Comparison of ENCODE assay signal across 10 cellular contexts in genomic region chr6:15481892-15482291, GRCh38.
DNase-seq lines count a peak whose midpoint lies in the region; ATAC-seq, FAIRE-seq and TF ChIP-seq lines count a peak whose summit lies in the region.
"Had no signal": no experiment of that assay in that cellular context is flagged by ENCODE, and none has a peak within 500 bp of the region (broad histone marks: within the 10 kb centered on the region; RNA-seq: fewer than 3 reads in every experiment).

No MANE protein-coding gene starts in this region.

- no peak overlapping the region for H3K4me3 ChIP-seq in CD8-positive, alpha-beta T cell (ENCODE audit: low read depth, low read length)
- no peak overlapping the region for H3K4me3 ChIP-seq in osteoblast (ENCODE audit: insufficient read depth, low read length)

- H3K4me2 ChIP-seq in osteoblast (ENCODE audit: insufficient read depth, low read length), result no peak overlapping the region

- H3K4me3 Mint-ChIP-seq in CD8-positive, alpha-beta T cell, result no peak overlapping the region
- H3K4me3 Mint-ChIP-seq in T-helper 2 cell treated with Interferon-gamma antibody and Interleukin-4, amounts not matched to agents 5 μg/mL and 100 μg/mL, for 36 hours, result peak overlapping the region; percentile 72
- H3K4me3 Mint-ChIP-seq: WTC11 had no signal

- TF ChIP-seq POLR2A in GM12891 (IDR thresholded peaks at IDR 0.05; ENCODE audit: low read depth, low read length), result no peak

- peaks cover 11% of the 10 kb centered on the region for H3K4me1 ChIP-seq in CD8-positive, alpha-beta T cell (ENCODE audit: insufficient read depth, low read length)
- peaks cover 19% of the 10 kb centered on the region for H3K4me1 ChIP-seq in osteoblast (ENCODE audit: insufficient read depth, low read length)

- peaks cover 59% of the 10 kb centered on the region for H3K4me1 Mint-ChIP-seq in CD8-positive, alpha-beta T cell (ENCODE audit: low read depth)
- H3K4me1 Mint-ChIP-seq in T-helper 2 cell treated with Interferon-gamma antibody and Interleukin-4, amounts not matched to agents 5 μg/mL and 100 μg/mL, for 36 hours (ENCODE audit: low read depth), result peaks cover 14% of the 10 kb centered on the region

- H3K36me3 ChIP-seq in CD8-positive, alpha-beta T cell (ENCODE audit: insufficient read depth, low read length), result no peaks in the 10 kb centered on the region
- H3K36me3 ChIP-seq in osteoblast (ENCODE audit: insufficient read depth, low read length), result no peaks in the 10 kb centered on the region

- H3K27ac Mint-ChIP-seq in CD8-positive, alpha-beta T cell, result no peak overlapping the region
- H3K27ac Mint-ChIP-seq in T-helper 2 cell treated with Interferon-gamma antibody and Interleukin-4, amounts not matched to agents 5 μg/mL and 100 μg/mL, for 36 hours, result no peak overlapping the region
- H3K27ac Mint-ChIP-seq: WTC11 had no signal

- no peaks in the 10 kb centered on the region for H3K9me3 Mint-ChIP-seq in CD8-positive, alpha-beta T cell
- no peaks in the 10 kb centered on the region for H3K9me3 Mint-ChIP-seq in T-helper 2 cell treated with Interferon-gamma antibody and Interleukin-4, amounts not matched to agents 5 μg/mL and 100 μg/mL, for 36 hours
- H3K9me3 Mint-ChIP-seq: WTC11 had no signal

- H3K27me3 Mint-ChIP-seq in CD8-positive, alpha-beta T cell (ENCODE audit: low read depth), result no peaks in the 10 kb centered on the region
- H3K27me3 Mint-ChIP-seq in T-helper 2 cell treated with Interferon-gamma antibody and Interleukin-4, amounts not matched to agents 5 μg/mL and 100 μg/mL, for 36 hours (ENCODE audit: low read depth), result no peaks in the 10 kb centered on the region

- CTCF ChIA-PET in CD8-positive, alpha-beta T cell (lab: Charles Lee), result interaction anchor here (0.7 to 1.6 kb wide), 3 partner anchors 13 to 134 kb away, joined by 3 to 4 read pairs (median 3); no protein-coding TSS in a partner anchor

- no peaks in the 10 kb centered on the region for H3K9me3 ChIP-seq in CD8-positive, alpha-beta T cell (ENCODE audit: low read length)
- no peaks in the 10 kb centered on the region for H3K9me3 ChIP-seq in osteoblast (ENCODE audit: low read depth, low read length)

- H3K27ac ChIP-seq in CD8-positive, alpha-beta T cell (ENCODE audit: low read depth, low read length), result no peak overlapping the region
- no peak overlapping the region for H3K27ac ChIP-seq in osteoblast (ENCODE audit: low read depth, low read length)

- ATAC-seq in CD8-positive, alpha-beta T cell, result peak; percentile 31
- ATAC-seq in HG02610 (IDR thresholded peaks at IDR 0.05; ENCODE audit: unreplicated experiment), result no peak
- no peak for ATAC-seq in GM21529 (IDR thresholded peaks at IDR 0.05; ENCODE audit: unreplicated experiment)
- ATAC-seq: WTC11 had no signal

- no peak overlapping the region for H2AFZ ChIP-seq in osteoblast (ENCODE audit: low read length)

- DNase-seq in CD8-positive, alpha-beta T cell, result no peak
- DNase-seq in GM12891 (ENCODE audit: insufficient read length, low spot score) (no peak), left kidney (ENCODE audit: low read depth, low spot score) (peak; percentile 91), midbrain (lab: John Stamatoyannopoulos, UW) (no peak), osteoblast (ENCODE audit: insufficient read length, low spot score, missing footprints) (no peak)
- DNase-seq in T-helper 2 cell treated with Interferon-gamma antibody and Interleukin-4, amounts not matched to agents 5 μg/mL and 100 μg/mL, for 36 hours (ENCODE audit: low spot score), result peak; percentile 34
- DNase-seq: MV-4-11 had no signal

- FAIRE-seq in GM12891 (lab: Jason Lieb, UNC), result peak; percentile 13

- H4K20me1 ChIP-seq in osteoblast (ENCODE audit: insufficient read depth, low read length), result peaks cover 11% of the 10 kb centered on the region

- TF ChIP-seq CTCF in CD8-positive, alpha-beta T cell (IDR thresholded peaks at IDR 0.05), result no peak
- TF ChIP-seq CTCF in osteoblast (IDR thresholded peaks at IDR 0.05; ENCODE audit: extremely low read depth, low read depth, low read length), result no peak

- peaks cover 39% of the 10 kb centered on the region for H3K79me2 ChIP-seq in osteoblast (ENCODE audit: insufficient read depth, low read length)

- no peaks in the 10 kb centered on the region for H3K27me3 ChIP-seq in CD8-positive, alpha-beta T cell (ENCODE audit: insufficient read depth, low read length)
- H3K27me3 ChIP-seq in osteoblast (ENCODE audit: insufficient read depth, low read length), result no peaks in the 10 kb centered on the region

- POLR2A ChIA-PET in CD8-positive, alpha-beta T cell (lab: Charles Lee), result no interaction called here

- H3K36me3 Mint-ChIP-seq in CD8-positive, alpha-beta T cell, result peaks cover 14% of the 10 kb centered on the region
- peaks cover 9% of the 10 kb centered on the region for H3K36me3 Mint-ChIP-seq in T-helper 2 cell treated with Interferon-gamma antibody and Interleukin-4, amounts not matched to agents 5 μg/mL and 100 μg/mL, for 36 hours (ENCODE audit: low read depth)

- intact Hi-C loops in CD8-positive, alpha-beta T cell (cut with DNase I, micrococcal nuclease), result no loop called here

TF ChIP-seq in GM12891, 5 proteins besides CTCF, POLR2A, EP300 and RAD21:
- TF ChIP-seq PAX5 (IDR thresholded peaks at IDR 0.05; ENCODE audit: insufficient read depth, low read length, severe bottlenecking), result no peak
- no peak for TF ChIP-seq SPI1 (IDR thresholded peaks at IDR 0.05; ENCODE audit: low read depth, low read length)
- TF ChIP-seq POU2F2 (IDR thresholded peaks at IDR 0.05; ENCODE audit: low read depth, low read length), result no peak
- TF ChIP-seq POLR2AphosphoS5 (IDR thresholded peaks at IDR 0.05; ENCODE audit: low read depth, low read length), result no peak
- no peak for TF ChIP-seq TAF1 (IDR thresholded peaks at IDR 0.05; ENCODE audit: low read depth, low read length)

Comparison
In these comparisons a context has a peak if more than half of its experiments do, and no peak if none do; other contexts are left out.
1. DNase-seq: peak in T-helper 2 cell treated with Interferon-gamma antibody and Interleukin-4, amounts not matched to agents 5 μg/mL and 100 μg/mL, for 36 hours (single experiment) and left kidney (single experiment); none in CD8-positive, alpha-beta T cell (0 of 7), GM12891 (single experiment), midbrain (single experiment) and osteoblast (single experiment).